ENCODE assay signal across 9 cellular contexts in genomic region chr19:45972081-45972943, GRCh38. TPM values are rescaled to one million over a fixed set of nuclear protein-coding genes. Genes with fewer than 3 reads are reported as not detected.
A peak's percentile ranks its signal among the peaks of the same experiment; 100 is the strongest.
DNase-seq lines count a peak whose midpoint lies in the region; ATAC-seq and TF ChIP-seq lines count a peak whose summit lies in the region.
"Had no signal": no experiment of that assay in that cellular context is flagged by ENCODE, and none has a peak within 500 bp of the region (broad histone marks: within the 10 kb centered on the region; RNA-seq: fewer than 3 reads in every experiment).

No MANE protein-coding gene starts in this region.

- peaks cover 13% of the 10 kb centered on the region for H3K4me1 Mint-ChIP-seq in activated naive CD8-positive, alpha-beta T cell treated with anti-CD3 and anti-CD28 coated beads, Interleukin-2, amount 50 U/mL, for 24 hours

- ATAC-seq in activated naive CD8-positive, alpha-beta T cell treated with anti-CD3 and anti-CD28 coated beads, Interleukin-2, amount 50 U/mL, for 24 hours: peak; percentile 55
- ATAC-seq in left lung: peak; percentile 28
- ATAC-seq in GM19023 (IDR thresholded peaks at IDR 0.05; ENCODE audit: unreplicated experiment): no peak
- no peak for ATAC-seq in GM18873 (IDR thresholded peaks at IDR 0.05; ENCODE audit: low FRiP score, unreplicated experiment)

- H3K4me3 ChIP-seq in left lung: peak overlapping the region; percentile 1 to 46

- H3K36me3 ChIP-seq in left lung: no peaks in the 10 kb centered on the region

- intact Hi-C loops in left lung (cut with DNase I): no loop called here

- peaks cover 71% of the 10 kb centered on the region for H3K27me3 Mint-ChIP-seq in activated naive CD8-positive, alpha-beta T cell treated with anti-CD3 and anti-CD28 coated beads, Interleukin-2, amount 50 U/mL, for 24 hours

- H3K36me3 Mint-ChIP-seq in activated naive CD8-positive, alpha-beta T cell treated with anti-CD3 and anti-CD28 coated beads, Interleukin-2, amount 50 U/mL, for 24 hours (ENCODE audit: low read depth): no peaks in the 10 kb centered on the region

- peak; percentile 14 for DNase-seq in NCI-H82 (lab: John Stamatoyannopoulos, UW)
- no peak for DNase-seq in NCI-H82 treated with DMSO at 0.1 percent for 48 hours (lab: John Stamatoyannopoulos, UW; ENCODE audit: unreplicated experiment)
- DNase-seq in activated naive CD8-positive, alpha-beta T cell treated with anti-CD3 and anti-CD28 coated beads, Interleukin-2, amount 50 U/mL, for 24 hours: peak; percentile 15
- DNase-seq in left lung: peak in 1 of 2 donors; percentile 42
- no peak for DNase-seq in midbrain (lab: John Stamatoyannopoulos, UW)

- no peak for TF ChIP-seq CTCF in left lung (IDR thresholded peaks at IDR 0.05)

- H3K27ac ChIP-seq in left lung: peak overlapping the region; percentile 15 to 50
- peak overlapping the region; percentile 48 for H3K27ac ChIP-seq in temporal lobe (ENCODE audit: low read depth, low read length)

- no peak overlapping the region for H3K27ac Mint-ChIP-seq in activated naive CD8-positive, alpha-beta T cell treated with anti-CD3 and anti-CD28 coated beads, Interleukin-2, amount 50 U/mL, for 24 hours

- H3K4me3 Mint-ChIP-seq in activated naive CD8-positive, alpha-beta T cell treated with anti-CD3 and anti-CD28 coated beads, Interleukin-2, amount 50 U/mL, for 24 hours: no peak overlapping the region

- peaks cover 0 to 10% of the 10 kb centered on the region in 2 donors for H3K4me1 ChIP-seq in left lung

- no peaks in the 10 kb centered on the region for H3K9me3 ChIP-seq in left lung

- no peaks in the 10 kb centered on the region for H3K9me3 Mint-ChIP-seq in activated naive CD8-positive, alpha-beta T cell treated with anti-CD3 and anti-CD28 coated beads, Interleukin-2, amount 50 U/mL, for 24 hours

- peaks cover 37 to 94% of the 10 kb centered on the region in 2 donors for H3K27me3 ChIP-seq in left lung

RNA-seq across cellular contexts. Expression of gene NOVA2, which starts 1.4 kb away (rescaled TPM):
- total RNA-seq in left lung (10 to 100 TPM in 1 of 2 donors, 1 to 10 TPM in 1; 6.4 to 12.6 TPM), temporal lobe (19.7 TPM)

RNA-seq across cellular contexts. Expression of gene CCDC61, which starts 23.0 kb away (rescaled TPM):
- total RNA-seq in left lung (10 to 100 TPM; 15.9 to 17.3 TPM), temporal lobe (2.5 TPM)

RNA-seq across cellular contexts. Expression of gene PGLYRP1, which starts 50.5 kb away (rescaled TPM):
- total RNA-seq in left lung (1 to 10 TPM in 1 of 2 donors, under 1 TPM in 1; 0.38 to 6.3 TPM), temporal lobe (not detected)
- total RNA-seq: lung microvascular endothelial cell had no signal

RNA-seq across cellular contexts. Expression of gene NANOS2, which starts 57.7 kb away (rescaled TPM):
- total RNA-seq in left lung (not detected), temporal lobe (not detected)
- total RNA-seq: lung microvascular endothelial cell had no signal

Comparison
In these comparisons a context has a peak if more than half of its experiments do, and no peak if none do; other contexts are left out.
1. DNase-seq: peak in NCI-H82 (single experiment) and activated naive CD8-positive, alpha-beta T cell treated with anti-CD3 and anti-CD28 coated beads, Interleukin-2, amount 50 U/mL, for 24 hours (single experiment); none in NCI-H82 treated with DMSO at 0.1 percent for 48 hours (single experiment) and midbrain (single experiment).
2. ATAC-seq: peak in activated naive CD8-positive, alpha-beta T cell treated with anti-CD3 and anti-CD28 coated beads, Interleukin-2, amount 50 U/mL, for 24 hours (single experiment) and left lung (single experiment); none in GM19023 (single experiment) and GM18873 (single experiment).